ENCODE assay signal across 26 cellular contexts in the genomic region with DNA sequence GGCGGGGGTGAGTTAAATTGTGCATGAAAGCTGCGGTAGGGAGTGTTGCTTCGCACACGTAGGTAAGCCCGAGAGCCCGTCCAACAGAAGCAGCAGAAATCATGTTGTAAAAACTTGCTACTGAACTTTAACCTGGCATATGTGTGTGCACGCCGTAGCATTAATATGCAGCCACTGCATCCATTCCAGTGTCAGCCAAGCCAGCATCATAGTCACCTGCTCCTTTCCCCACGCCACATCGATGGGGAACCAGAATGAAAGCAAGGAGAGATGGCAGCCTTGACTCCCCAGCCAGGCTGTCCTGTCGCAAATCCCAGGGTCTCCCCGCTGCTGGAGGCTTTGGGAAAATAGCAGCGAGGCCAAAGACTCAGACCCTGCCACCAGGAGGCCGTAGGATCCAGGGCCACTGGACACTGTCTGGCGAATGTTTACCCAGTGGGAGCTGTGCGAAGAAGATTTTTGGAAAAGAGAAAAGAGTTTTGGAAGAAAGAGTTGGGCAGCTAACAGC. TPM values are rescaled to one million over a fixed set of nuclear protein-coding genes. Genes with fewer than 3 reads are reported as not detected.
DNase-seq lines count a peak whose midpoint lies in the region; ATAC-seq and TF ChIP-seq lines count a peak whose summit lies in the region.
"Had no signal": no experiment of that assay in that cellular context is flagged by ENCODE, and none has a peak within 500 bp of the region (broad histone marks: within the 10 kb centered on the region; RNA-seq: fewer than 3 reads in every experiment).

No MANE protein-coding gene starts in this region.

- H3K27ac Mint-ChIP-seq in stimulated activated naive CD8-positive, alpha-beta T cell treated with anti-CD3 and anti-CD28 coated beads, Interleukin-15, amount 100 ng/mL, for 72 hours, result peak overlapping the region; percentile 61 to 79
- H3K27ac Mint-ChIP-seq in stimulated activated effector memory CD8-positive, alpha-beta T cell treated with anti-CD3 and anti-CD28 coated beads, Interleukin-12 subunit alpha, Interleukin-12 subunit beta, amount 100 ng/mL, for 72 hours, result peak overlapping the region; percentile 41
- H3K27ac Mint-ChIP-seq: CD4-positive, alpha-beta T cell had no signal

- no peaks in the 10 kb centered on the region for H3K36me3 Mint-ChIP-seq in stimulated activated effector memory CD8-positive, alpha-beta T cell treated with anti-CD3 and anti-CD28 coated beads, Interleukin-12 subunit alpha, Interleukin-12 subunit beta, amount 100 ng/mL, for 72 hours

- no peak for ATAC-seq in stimulated activated naive CD8-positive, alpha-beta T cell treated with anti-CD3 and anti-CD28 coated beads, Interleukin-15, amount 100 ng/mL, for 72 hours
- ATAC-seq in stimulated activated naive CD8-positive, alpha-beta T cell treated with anti-CD3 and anti-CD28 coated beads, Interleukin-15, Interleukin-2, amounts not matched to agents 100 U/mL and 50 U/mL, for 24 hours, result no peak
- no peak for ATAC-seq in lower lobe of right lung
- no peak for ATAC-seq in stimulated activated effector memory CD8-positive, alpha-beta T cell treated with anti-CD3 and anti-CD28 coated beads, Interleukin-12 subunit alpha, Interleukin-12 subunit beta, amount 100 ng/mL, for 72 hours
- ATAC-seq: A549, HepG2 had no signal

- H3K27ac ChIP-seq in lower lobe of right lung (no peak overlapping the region), vagina (no peak overlapping the region)
- H3K27ac ChIP-seq: A549; BLaER1 treated with 17β-estradiol and CSF1 and Interleukin-3, amounts not matched to agents 10 nM and 100 nM; PC-9 had no signal

- no peak for DNase-seq in stimulated activated naive CD8-positive, alpha-beta T cell treated with anti-CD3 and anti-CD28 coated beads, Interleukin-15, amount 100 ng/mL, for 72 hours
- DNase-seq in stimulated activated naive CD8-positive, alpha-beta T cell treated with anti-CD3 and anti-CD28 coated beads, Interleukin-15, Interleukin-2, amounts not matched to agents 100 U/mL and 50 U/mL, for 24 hours, result no peak
- DNase-seq in lower lobe of right lung (peak; percentile 19), SW 1271 (lab: John Stamatoyannopoulos, UW) (no peak), vagina (ENCODE audit: extremely low spot score in 2 of 2) (no peak)
- no peak for DNase-seq in stimulated activated effector memory CD8-positive, alpha-beta T cell treated with anti-CD3 and anti-CD28 coated beads, Interleukin-12 subunit alpha, Interleukin-12 subunit beta, amount 100 ng/mL, for 72 hours (ENCODE audit: low spot score in 2 of 2)
- no peak for DNase-seq in stimulated activated CD4-positive, alpha-beta T cell treated with anti-CD3 and anti-CD28 coated beads, Interleukin-4, amount 100 ng/mL, for 24 hours
- DNase-seq: AML-193; CD4-positive, alpha-beta T cell; H7; Karpas-422; MV-4-11; NCI-H1105; NCI-H1436 treated with DMSO at 0.1 percent for 48 hours; NCI-H187 treated with DMSO at 0.1 percent for 48 hours; NCI-H2107; NCI-H446; NCI-H524 treated with DMSO at 0.1 percent for 48 hours; NCI-H774; NK-92 treated with Interleukin-12 subunit alpha and Interleukin-12 subunit beta, amount 100 ng/mL, for 24 hours; PC-9; RPMI8226; SHP77 had no signal

- H3K27me3 Mint-ChIP-seq in stimulated activated naive CD8-positive, alpha-beta T cell treated with anti-CD3 and anti-CD28 coated beads, Interleukin-15, amount 100 ng/mL, for 72 hours, result no peaks in the 10 kb centered on the region

- peaks cover 33% of the 10 kb centered on the region for H3K36me3 ChIP-seq in lower lobe of right lung
- H3K36me3 ChIP-seq in vagina, result peaks cover 0 to 4% of the 10 kb centered on the region in 2 donors
- H3K36me3 ChIP-seq: BLaER1 treated with 17β-estradiol and CSF1 and Interleukin-3, amounts not matched to agents 10 nM and 100 nM had no signal

- H3K4me3 Mint-ChIP-seq in stimulated activated naive CD8-positive, alpha-beta T cell treated with anti-CD3 and anti-CD28 coated beads, Interleukin-15, amount 100 ng/mL, for 72 hours, result no peak overlapping the region
- H3K4me3 Mint-ChIP-seq in stimulated activated effector memory CD8-positive, alpha-beta T cell treated with anti-CD3 and anti-CD28 coated beads, Interleukin-12 subunit alpha, Interleukin-12 subunit beta, amount 100 ng/mL, for 72 hours, result no peak overlapping the region
- H3K4me3 Mint-ChIP-seq: CD4-positive, alpha-beta T cell had no signal

- H3K4me3 ChIP-seq in lower lobe of right lung (no peak overlapping the region), vagina (no peak overlapping the region)
- H3K4me3 ChIP-seq: A549; BLaER1 treated with 17β-estradiol and CSF1 and Interleukin-3, amounts not matched to agents 10 nM and 100 nM; PC-9 had no signal

- no peaks in the 10 kb centered on the region for H3K27me3 ChIP-seq in lower lobe of right lung (ENCODE audit: low read depth)
- H3K27me3 ChIP-seq in vagina, result no peaks in the 10 kb centered on the region
- H3K27me3 ChIP-seq: BLaER1 treated with 17β-estradiol and CSF1 and Interleukin-3, amounts not matched to agents 10 nM and 100 nM had no signal

- no peak for TF ChIP-seq POLR2A in vagina (IDR thresholded peaks at IDR 0.05)

- H3K9me3 Mint-ChIP-seq in stimulated activated naive CD8-positive, alpha-beta T cell treated with anti-CD3 and anti-CD28 coated beads, Interleukin-15, amount 100 ng/mL, for 72 hours, result no peaks in the 10 kb centered on the region
- no peaks in the 10 kb centered on the region for H3K9me3 Mint-ChIP-seq in stimulated activated effector memory CD8-positive, alpha-beta T cell treated with anti-CD3 and anti-CD28 coated beads, Interleukin-12 subunit alpha, Interleukin-12 subunit beta, amount 100 ng/mL, for 72 hours
- H3K9me3 Mint-ChIP-seq: CD4-positive, alpha-beta T cell had no signal

- peaks cover 13% of the 10 kb centered on the region for H3K4me1 ChIP-seq in lower lobe of right lung
- peaks cover 6% of the 10 kb centered on the region for H3K4me1 ChIP-seq in vagina
- H3K4me1 ChIP-seq: A549 had no signal

- TF ChIP-seq CTCF in lower lobe of right lung (IDR thresholded peaks at IDR 0.05) (no peak), vagina (IDR thresholded peaks at IDR 0.05) (no peak)

- H3K9me3 ChIP-seq in lower lobe of right lung (no peaks in the 10 kb centered on the region), vagina (no peaks in the 10 kb centered on the region)
- H3K9me3 ChIP-seq: A549 had no signal

- H3K4me1 Mint-ChIP-seq in stimulated activated naive CD8-positive, alpha-beta T cell treated with anti-CD3 and anti-CD28 coated beads, Interleukin-15, amount 100 ng/mL, for 72 hours, result peaks cover 23% of the 10 kb centered on the region
- peaks cover 16% of the 10 kb centered on the region for H3K4me1 Mint-ChIP-seq in stimulated activated effector memory CD8-positive, alpha-beta T cell treated with anti-CD3 and anti-CD28 coated beads, Interleukin-12 subunit alpha, Interleukin-12 subunit beta, amount 100 ng/mL, for 72 hours

- intact Hi-C loops in lower lobe of right lung (cut with DNase I) (no loop called here), vagina (cut with DNase I) (no loop called here)

RNA-seq across cellular contexts. Expression of gene RANBP3, which starts 48.5 kb away (rescaled TPM):
- total RNA-seq in lower lobe of right lung (70.8 TPM), vagina (110 TPM)
